Comparison of ENCODE assay signal across 1 cellular context in genomic region chr1:246582301-246583055, GRCh38.
TF ChIP-seq lines count a peak whose summit lies in the region.

No MANE protein-coding gene starts in this region.

TF ChIP-seq in HepG2, 621 proteins besides CTCF, POLR2A, EP300 and RAD21 (continued from another document and continues in another):
- no peak for TF ChIP-seq THRA (CRISPR knock-in tag; IDR thresholded peaks at IDR 0.05; ENCODE audit: borderline replicate concordance)
- no peak for TF ChIP-seq ZNF674 (CRISPR knock-in tag; IDR thresholded peaks at IDR 0.05; ENCODE audit: low read depth)
- no peak for TF ChIP-seq ZNF225 (CRISPR knock-in tag; IDR thresholded peaks at IDR 0.05)
- no peak for TF ChIP-seq ZNF891 (CRISPR knock-in tag; IDR thresholded peaks at IDR 0.05)
- no peak for TF ChIP-seq ZBTB3 (CRISPR knock-in tag; IDR thresholded peaks at IDR 0.05; ENCODE audit: borderline replicate concordance, low read depth)
- TF ChIP-seq TOPORS (CRISPR knock-in tag; IDR thresholded peaks at IDR 0.05): 0 out of 2 replicates have a peak, but pooled peaks have one; percentile 50
- TF ChIP-seq ZNF264 (CRISPR knock-in tag; IDR thresholded peaks at IDR 0.05): no peak
- TF ChIP-seq MLXIP (CRISPR knock-in tag; IDR thresholded peaks at IDR 0.05; ENCODE audit: borderline replicate concordance): no peak
- TF ChIP-seq ZNF354B (CRISPR knock-in tag; IDR thresholded peaks at IDR 0.05): no peak
- TF ChIP-seq MZF1 (CRISPR knock-in tag; IDR thresholded peaks at IDR 0.05; ENCODE audit: borderline replicate concordance): no peak
- no peak for TF ChIP-seq ZNF317 (CRISPR knock-in tag; IDR thresholded peaks at IDR 0.05)
- 0 out of 2 replicates have a peak, but pooled peaks have one; percentile 13 for TF ChIP-seq ZNF343 (CRISPR knock-in tag; IDR thresholded peaks at IDR 0.05)
- no peak for TF ChIP-seq IKZF4 (CRISPR knock-in tag; IDR thresholded peaks at IDR 0.05; ENCODE audit: borderline replicate concordance, low read depth, not compliant biosample characterization)
- TF ChIP-seq MNT (IDR thresholded peaks at IDR 0.05): no peak
- TF ChIP-seq KDM2A (CRISPR knock-in tag; IDR thresholded peaks at IDR 0.05; ENCODE audit: borderline replicate concordance, low read depth): no peak
- no peak for TF ChIP-seq SCMH1 (CRISPR knock-in tag; IDR thresholded peaks at IDR 0.05; ENCODE audit: borderline replicate concordance)
- TF ChIP-seq FOXO4 (CRISPR knock-in tag; conservative IDR thresholded peaks at IDR 0.05): 0 out of 2 replicates have a peak, but pooled peaks have one; percentile 70
- TF ChIP-seq ZNF703 (CRISPR knock-in tag; IDR thresholded peaks at IDR 0.05; ENCODE audit: borderline replicate concordance): no peak
- no peak for TF ChIP-seq ZBTB40 (IDR thresholded peaks at IDR 0.05)
- 0 out of 2 replicates have a peak, but pooled peaks have one; percentile 18 for TF ChIP-seq ZBTB40 (CRISPR knock-in tag; IDR thresholded peaks at IDR 0.05)
- no peak for TF ChIP-seq HINFP (CRISPR knock-in tag; IDR thresholded peaks at IDR 0.05; ENCODE audit: low read depth)
- TF ChIP-seq ZFP36L2 (CRISPR knock-in tag; IDR thresholded peaks at IDR 0.05): no peak
- TF ChIP-seq PITX1 (CRISPR knock-in tag; IDR thresholded peaks at IDR 0.05): no peak
- no peak for TF ChIP-seq ZNF543 (CRISPR knock-in tag; IDR thresholded peaks at IDR 0.05)
- no peak for TF ChIP-seq ZNF260 (CRISPR knock-in tag; IDR thresholded peaks at IDR 0.05; ENCODE audit: borderline replicate concordance, low read depth)
- no peak for TF ChIP-seq MXD1 (CRISPR knock-in tag; IDR thresholded peaks at IDR 0.05)
- TF ChIP-seq HNRNPH1 (optimal IDR thresholded peaks at IDR 0.05; ENCODE audit: low read depth, low read length): no peak
- no peak for TF ChIP-seq PREB (CRISPR knock-in tag; IDR thresholded peaks at IDR 0.05)
- TF ChIP-seq RFX5 (IDR thresholded peaks at IDR 0.05; ENCODE audit: low read depth, low read length): no peak
- peak; percentile 35; the same call in 1 of the 2 replicates for TF ChIP-seq CEBPG (CRISPR knock-in tag; IDR thresholded peaks at IDR 0.05)
- TF ChIP-seq AGO1 (IDR thresholded peaks at IDR 0.05; ENCODE audit: low read depth, low read length, poor library complexity, severe bottlenecking): no peak
- TF ChIP-seq KDM5B (CRISPR knock-in tag; IDR thresholded peaks at IDR 0.05; ENCODE audit: borderline replicate concordance): no peak
- 0 out of 2 replicates have a peak, but pooled peaks have one; percentile 17 for TF ChIP-seq RCOR2 (CRISPR knock-in tag; IDR thresholded peaks at IDR 0.05)
- no peak for TF ChIP-seq RBM39 (IDR thresholded peaks at IDR 0.05; ENCODE audit: low read depth, low read length, poor library complexity, severe bottlenecking)
- TF ChIP-seq ZNF766 (CRISPR knock-in tag; IDR thresholded peaks at IDR 0.05; ENCODE audit: borderline replicate concordance): no peak
- TF ChIP-seq MTF1 (CRISPR knock-in tag; IDR thresholded peaks at IDR 0.05): no peak
- no peak for TF ChIP-seq ZSCAN20 (CRISPR knock-in tag; IDR thresholded peaks at IDR 0.05; ENCODE audit: borderline replicate concordance)
- no peak for TF ChIP-seq U2AF1 (optimal IDR thresholded peaks at IDR 0.05; ENCODE audit: low read depth, low read length)
- TF ChIP-seq CSRNP1 (CRISPR knock-in tag; IDR thresholded peaks at IDR 0.05): no peak
- 0 out of 2 replicates have a peak, but pooled peaks have one; percentile 46 for TF ChIP-seq ZNF567 (CRISPR knock-in tag; IDR thresholded peaks at IDR 0.05; ENCODE audit: borderline replicate concordance)
- no peak for TF ChIP-seq NFYC (CRISPR knock-in tag; IDR thresholded peaks at IDR 0.05)
- TF ChIP-seq PHF21A (CRISPR knock-in tag; IDR thresholded peaks at IDR 0.05): no peak
